In the genomic region with DNA sequence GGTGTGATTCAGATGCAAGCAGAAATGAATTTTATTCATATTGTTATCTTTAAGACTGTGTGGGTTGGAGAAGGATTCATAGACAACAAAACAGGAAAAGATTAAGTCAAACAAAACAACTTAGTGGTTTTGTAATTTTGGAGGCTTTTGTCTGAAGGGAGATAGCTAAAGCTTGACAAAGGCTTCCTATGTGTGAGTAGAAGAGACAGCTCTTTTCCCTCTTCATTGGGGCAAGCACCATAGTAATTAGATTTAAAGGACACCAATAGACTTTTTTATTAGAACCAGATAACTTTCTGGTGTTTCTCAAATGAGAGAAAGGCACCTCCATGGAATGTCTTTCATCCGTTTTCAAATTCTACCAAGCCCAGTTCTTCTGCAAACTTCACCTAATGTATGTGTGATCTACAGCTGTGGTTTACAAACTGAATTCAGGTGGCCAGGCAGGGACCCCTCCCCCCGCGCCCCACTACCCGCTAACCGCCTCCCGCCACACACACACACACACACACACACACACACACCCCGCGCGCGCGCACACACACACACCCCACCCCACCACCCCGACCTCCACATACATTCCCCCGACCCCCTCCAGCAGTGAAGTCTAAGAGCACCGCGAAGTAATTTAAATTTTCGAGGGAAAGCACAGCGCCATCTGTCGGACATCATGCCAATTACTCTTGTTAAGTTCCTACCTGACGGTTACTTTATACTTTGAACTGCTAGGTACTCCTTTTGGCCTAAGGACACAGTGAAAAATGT, we compare ENCODE assay signal across 8 cellular contexts. TPM values are rescaled to one million over a fixed set of nuclear protein-coding genes. Genes with fewer than 3 reads are reported as not detected.
DNase-seq lines count a peak whose midpoint lies in the region; ATAC-seq and TF ChIP-seq lines count a peak whose summit lies in the region.

No MANE protein-coding gene starts in this region.

- TF ChIP-seq CTCF in heart right ventricle (IDR thresholded peaks at IDR 0.05) (peak in 8 of 9 donors; percentile 38 to 69 (median 60)), retinal pigment epithelial cell (conservative IDR thresholded peaks at IDR 0.05; ENCODE audit: low read depth, low read length) (peak; percentile 74)

- peak; percentile 76 for ATAC-seq in HG03139 (IDR thresholded peaks at IDR 0.05; ENCODE audit: unreplicated experiment)
- peak in 6 of 8 donors; percentile 47 to 63 (median 54) for ATAC-seq in heart right ventricle

- in situ Hi-C loops in SK-MEL-5 (cut with HindIII; ENCODE audit: low pct_unique_long_range_greater_than_20kb, low sequenced_read_pairs): no loop called here

- WGBS in heart right ventricle, 2 donors: 1 to 4% methylated on average over 19 of the region's 19 CpGs

- intact Hi-C loops in heart right ventricle (cut with DNase I): loop anchor here in 9 of 10 donors (1.0 to 10.0 kb wide), 4 partner anchors 209 to 212 kb away; no protein-coding TSS in a partner anchor

- no peaks in the 10 kb centered on the region for H3K27me3 ChIP-seq in heart right ventricle

- no peak overlapping the region for H3K27ac ChIP-seq in heart right ventricle

- H3K4me3 ChIP-seq in heart right ventricle (peak overlapping the region in 4 of 10 donors; percentile 3 to 28 (median 22)), retinal pigment epithelial cell (ENCODE audit: low read length) (peak overlapping the region; percentile 29)

- peak; percentile 70 for DNase-seq in activated gamma-delta T cell treated with Interleukin-2 at 50 U/mL for 16 hours
- no peak for DNase-seq in activated gamma-delta T cell (lab: John Stamatoyannopoulos, UW)
- DNase-seq in SK-MEL-5 (ENCODE audit: low read depth, low spot score): peak; percentile 62
- peak; percentile 58 for DNase-seq in activated naive CD4-positive, alpha-beta T cell treated with anti-CD3 and anti-CD28 coated beads, Interleukin-2, amount 50 U/mL, for 16 hours
- peak; percentile 15 to 57 for DNase-seq in heart right ventricle
- no peak for DNase-seq in retinal pigment epithelial cell (ENCODE audit: low read depth)
- DNase-seq in NCI-H1092 treated with DMSO at 0.1 percent for 48 hours (lab: John Stamatoyannopoulos, UW): no peak

- peaks cover 0 to 11% (median 4%) of the 10 kb centered on the region in 9 donors for H3K4me1 ChIP-seq in heart right ventricle

- no peaks in the 10 kb centered on the region for H3K36me3 ChIP-seq in heart right ventricle

- H3K9me3 ChIP-seq in heart right ventricle: no peaks in the 10 kb centered on the region

RNA-seq across cellular contexts. Expression of a gene that starts 31.7 kb away (rescaled TPM):
- 0.67 and 2.0 TPM in 2 replicates for total RNA-seq in SK-MEL-5 (2014; rRNA removed; shearing (Covaris generic))
- polyA plus RNA-seq in SK-MEL-5 (2015; cell fraction: cytosol; rRNA removed): 1.4 TPM in 2 replicates
- polyA plus RNA-seq in SK-MEL-5 (2015; cell fraction: nucleus; rRNA removed): 0.78 TPM in 1 of 2 replicates, not detected in the other
- total RNA-seq in heart right ventricle: 10 to 100 TPM; 22.5 to 45.5 (median 33.9) TPM
- polyA plus RNA-seq in heart right ventricle: 10 to 100 TPM in 1 of 2 donors, 1 to 10 TPM in 1; 4.9 to 20.9 TPM

Comparison
In these comparisons a context has a peak if more than half of its experiments do, and no peak if none do; other contexts are left out.
1. DNase-seq: peak in activated gamma-delta T cell treated with Interleukin-2 at 50 U/mL for 16 hours (single experiment), SK-MEL-5 (single experiment), activated naive CD4-positive, alpha-beta T cell treated with anti-CD3 and anti-CD28 coated beads, Interleukin-2, amount 50 U/mL, for 16 hours (single experiment) and heart right ventricle (2 of 2); none in activated gamma-delta T cell (single experiment), retinal pigment epithelial cell (single experiment) and NCI-H1092 treated with DMSO at 0.1 percent for 48 hours (single experiment).